In the genomic region with DNA sequence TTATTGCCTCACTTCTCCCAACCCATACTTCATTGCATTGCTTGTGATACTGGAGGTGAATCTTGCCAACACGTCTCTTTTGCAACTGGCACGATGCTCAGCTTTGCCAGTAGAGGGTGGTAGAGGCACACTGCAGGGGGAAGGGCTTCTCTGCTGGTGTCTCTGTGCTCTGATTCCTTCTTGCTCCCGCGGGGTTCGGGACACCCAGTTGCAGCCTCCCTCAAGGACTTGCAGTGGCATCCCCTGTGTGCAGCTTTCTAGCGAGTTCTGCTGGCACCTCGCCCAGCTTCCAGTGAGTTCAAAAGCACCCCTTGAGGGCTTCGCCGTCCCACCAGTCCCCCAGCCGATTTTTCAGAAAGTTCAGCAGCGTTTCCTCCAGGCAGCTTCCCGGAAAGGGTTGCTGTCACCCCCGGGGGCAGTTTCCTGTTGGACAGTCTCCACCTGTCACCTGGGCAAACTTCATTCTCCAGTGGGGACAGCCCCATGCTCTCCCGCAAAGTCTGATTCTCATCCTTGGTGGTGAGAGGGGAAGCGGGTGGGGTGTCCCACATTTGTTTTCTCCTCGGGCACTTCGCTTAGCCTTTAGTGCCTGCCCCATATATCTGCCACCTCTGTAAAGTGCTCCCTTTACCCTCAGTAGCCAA, we compare ENCODE assay signal across 8 cellular contexts. TPM values are rescaled to one million over a fixed set of nuclear protein-coding genes. Genes with fewer than 3 reads are reported as not detected.
DNase-seq lines count a peak whose midpoint lies in the region; ATAC-seq, FAIRE-seq and TF ChIP-seq lines count a peak whose summit lies in the region.

No MANE protein-coding gene starts in this region.

- DNase-seq in A549 (ENCODE audit: low read depth in 1 of 2, low spot score in 1 of 2), result peak; percentile 34 to 66
- DNase-seq in NCI-H226, result peak; percentile 58
- DNase-seq in activated CD4-positive, CD25-positive, alpha-beta regulatory T cell treated with anti-CD3 and anti-CD28 coated beads, Interleukin-2, amount 50 U/mL, for 16 hours (ENCODE audit: low read depth, low spot score), result peak; percentile 19
- DNase-seq in cerebellum (ENCODE audit: low spot score), result peak; percentile 13
- DNase-seq in stimulated activated CD4-positive, alpha-beta T cell treated with anti-CD3 and anti-CD28 coated beads, TNF-alpha, amount 100 ng/mL, for 24 hours (ENCODE audit: low read depth in 3 of 3), result peak; percentile 36 to 58 (median 45)

- CTCF ChIA-PET in A549 (lab: Yijun Ruan, JAX), result interaction anchor here (0.6 to 6.3 kb wide), 42 partner anchors 9 to 696 kb away, joined by 3 to 100 read pairs (median 4); no protein-coding TSS in a partner anchor

- H3K36me3 ChIP-seq in liver (ENCODE audit: control insufficient read depth in 4 of 4, insufficient read depth in 3 of 4, low read depth in 1 of 4, low read length in 3 of 4), result no peaks in the 10 kb centered on the region

- TF ChIP-seq CTCF in A549 (IDR thresholded peaks at IDR 0.05), result peak; percentile 67
- peak; percentile 94 for TF ChIP-seq CTCF in liver (IDR thresholded peaks at IDR 0.05; ENCODE audit: low read depth, low read length, missing input control)

- no peak overlapping the region for H3K9ac ChIP-seq in liver (ENCODE audit: low read depth in 1 of 2, low read length in 2 of 2)

- TF ChIP-seq RAD21 in A549 (conservative IDR thresholded peaks at IDR 0.05 in 1 of 2, IDR thresholded peaks at IDR 0.05 in 1 of 2) (peak; percentile 75 to 86), liver (IDR thresholded peaks at IDR 0.05) (peak; percentile 86 to 91)

- no peak for TF ChIP-seq EP300 in A549 (IDR thresholded peaks at IDR 0.05)

- H3K27ac ChIP-seq in A549, result peak overlapping the region in 1 of 2 experiments; percentile 56; a peak in 2 of 6 replicates
- H3K27ac ChIP-seq in liver (ENCODE audit: low read depth in 1 of 2, low read length in 2 of 2), result no peak overlapping the region

- H3K9me3 ChIP-seq in A549, result no peaks in the 10 kb centered on the region
- no peaks in the 10 kb centered on the region for H3K9me3 ChIP-seq in liver (ENCODE audit: control insufficient read depth in 4 of 4, low read length in 3 of 4)

- no peak for TF ChIP-seq POLR2A in A549 (IDR thresholded peaks at IDR 0.05; ENCODE audit: low read length)

- ATAC-seq in A549 (peak; percentile 82 to 90), GM18511 (IDR thresholded peaks at IDR 0.05; ENCODE audit: unreplicated experiment) (peak; percentile 92), HG03097 (IDR thresholded peaks at IDR 0.05; ENCODE audit: low FRiP score, unreplicated experiment) (peak; percentile 70)

- no peaks in the 10 kb centered on the region for H3K4me1 ChIP-seq in A549
- peaks cover 0 to 6% (median 0%) of the 10 kb centered on the region in 4 donors for H3K4me1 ChIP-seq in liver (ENCODE audit: control insufficient read depth in 4 of 4, insufficient read depth in 4 of 4, low read length in 3 of 4)

- WGBS in A549 (ENCODE audit: missing lambda C conversion rate), result 35% methylated on average over 13 of the region's 17 CpGs
- 19% methylated on average over 17 of the region's 17 CpGs for WGBS in liver

- H3K4me3 ChIP-seq in A549, result peak overlapping the region; percentile 36; the same call in 2 of the 3 replicates
- peak overlapping the region in 1 of 3 donors; percentile 24 for H3K4me3 ChIP-seq in liver (ENCODE audit: low read depth in 1 of 3, low read length in 3 of 3)

- H3K4me2 ChIP-seq in A549, result peak overlapping the region; percentile 86

- POLR2A ChIA-PET in A549 (lab: Yijun Ruan, JAX), result no interaction called here

- FAIRE-seq in A549 (lab: Jason Lieb, UNC), result no peak

- H3K27me3 ChIP-seq in liver (ENCODE audit: control insufficient read depth in 4 of 4, insufficient read depth in 4 of 4, low read length in 3 of 4), result peaks cover 0 to 3% (median 0%) of the 10 kb centered on the region in 4 donors

TF ChIP-seq in A549, 52 proteins besides CTCF, POLR2A, EP300 and RAD21:
- TF ChIP-seq BHLHE40 (IDR thresholded peaks at IDR 0.05; ENCODE audit: low read depth, low read length) (no peak), SMC3 (IDR thresholded peaks at IDR 0.05) (peak; percentile 57), NFE2L2 (conservative IDR thresholded peaks at IDR 0.05; ENCODE audit: low read length) (no peak), MAFK (IDR thresholded peaks at IDR 0.05; ENCODE audit: partially characterized antibody) (peak; percentile 6), CBX2 (IDR thresholded peaks at IDR 0.05; ENCODE audit: borderline replicate concordance, low read depth) (no peak), MAZ (IDR thresholded peaks at IDR 0.05; ENCODE audit: borderline replicate concordance, low read depth, low read length) (no peak), CHD4 (IDR thresholded peaks at IDR 0.05; ENCODE audit: borderline replicate concordance) (no peak), CHD2 (IDR thresholded peaks at IDR 0.05; ENCODE audit: low read length, partially characterized antibody) (no peak), HDAC2 (IDR thresholded peaks at IDR 0.05) (no peak), KDM1A (IDR thresholded peaks at IDR 0.05; ENCODE audit: low read depth) (no peak), NR3C1 (IDR thresholded peaks at IDR 0.05) (no peak), MYC (IDR thresholded peaks at IDR 0.05; ENCODE audit: borderline replicate concordance, low read length) (no peak)

TF ChIP-seq in liver, 16 proteins besides CTCF, POLR2A, EP300 and RAD21:
- TF ChIP-seq, protein P1, sequence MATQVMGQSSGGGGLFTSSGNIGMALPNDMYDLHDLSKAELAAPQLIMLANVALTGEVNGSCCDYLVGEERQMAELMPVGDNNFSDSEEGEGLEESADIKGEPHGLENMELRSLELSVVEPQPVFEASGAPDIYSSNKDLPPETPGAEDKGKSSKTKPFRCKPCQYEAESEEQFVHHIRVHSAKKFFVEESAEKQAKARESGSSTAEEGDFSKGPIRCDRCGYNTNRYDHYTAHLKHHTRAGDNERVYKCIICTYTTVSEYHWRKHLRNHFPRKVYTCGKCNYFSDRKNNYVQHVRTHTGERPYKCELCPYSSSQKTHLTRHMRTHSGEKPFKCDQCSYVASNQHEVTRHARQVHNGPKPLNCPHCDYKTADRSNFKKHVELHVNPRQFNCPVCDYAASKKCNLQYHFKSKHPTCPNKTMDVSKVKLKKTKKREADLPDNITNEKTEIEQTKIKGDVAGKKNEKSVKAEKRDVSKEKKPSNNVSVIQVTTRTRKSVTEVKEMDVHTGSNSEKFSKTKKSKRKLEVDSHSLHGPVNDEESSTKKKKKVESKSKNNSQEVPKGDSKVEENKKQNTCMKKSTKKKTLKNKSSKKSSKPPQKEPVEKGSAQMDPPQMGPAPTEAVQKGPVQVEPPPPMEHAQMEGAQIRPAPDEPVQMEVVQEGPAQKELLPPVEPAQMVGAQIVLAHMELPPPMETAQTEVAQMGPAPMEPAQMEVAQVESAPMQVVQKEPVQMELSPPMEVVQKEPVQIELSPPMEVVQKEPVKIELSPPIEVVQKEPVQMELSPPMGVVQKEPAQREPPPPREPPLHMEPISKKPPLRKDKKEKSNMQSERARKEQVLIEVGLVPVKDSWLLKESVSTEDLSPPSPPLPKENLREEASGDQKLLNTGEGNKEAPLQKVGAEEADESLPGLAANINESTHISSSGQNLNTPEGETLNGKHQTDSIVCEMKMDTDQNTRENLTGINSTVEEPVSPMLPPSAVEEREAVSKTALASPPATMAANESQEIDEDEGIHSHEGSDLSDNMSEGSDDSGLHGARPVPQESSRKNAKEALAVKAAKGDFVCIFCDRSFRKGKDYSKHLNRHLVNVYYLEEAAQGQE (IDR thresholded peaks at IDR 0.05), result no peak
- TF ChIP-seq FOXA1 (IDR thresholded peaks at IDR 0.05), result peak; percentile 12
TF ChIP-seq in liver: peak in this region for 1.

RNA-seq across cellular contexts. Expression of gene EN1, which starts 35.4 kb away (rescaled TPM):
- polyA plus RNA-seq in A549 (2011; rRNA removed), result 0.05 and 0.06 TPM in 2 replicates
- polyA plus RNA-seq in A549 (2012; cell fraction: cytosol; rRNA removed), result 0.13 and 0.19 TPM in 2 replicates
- polyA plus RNA-seq in A549 (2012; cell fraction: nucleus; rRNA removed), result 0.09 and 0.13 TPM in 2 replicates
- polyA plus RNA-seq in A549 (2017; fragmentation: RNase III; extraction: RNeasy Plus Mini Kit Qiagen cat#74134 plus additional on column Dnase treatment), result 0.62 to 0.92 TPM (median 0.90 TPM) in 3 replicates
- polyA minus RNA-seq in A549 (2011; rRNA and poly(A)+ RNA removed), result not detected in 2 replicates
- 5.4 TPM for total RNA-seq in cerebellum
- not detected for total RNA-seq in liver
- polyA plus RNA-seq in liver, result not detected

RNA-seq across cellular contexts. Expression of gene MARCO, which starts 59.2 kb away (rescaled TPM):
- polyA plus RNA-seq in A549 (2011; rRNA removed) (not detected in 2 replicates), A549 (2017; fragmentation: RNase III; extraction: RNeasy Plus Mini Kit Qiagen cat#74134 plus additional on column Dnase treatment) (0.05 to 0.07 TPM in 2 of 3 replicates, not detected in the other), liver (100 to 1,000 TPM in 1 of 2 donors, 10 to 100 TPM in 1; 21.8 to 113 TPM)
- not detected in 2 replicates for polyA plus RNA-seq in A549 (2012; cell fraction: cytosol; rRNA removed)
- not detected in 2 replicates for polyA plus RNA-seq in A549 (2012; cell fraction: nucleus; rRNA removed)
- polyA minus RNA-seq in A549 (2011; rRNA and poly(A)+ RNA removed), result not detected in 2 replicates
- total RNA-seq in cerebellum (0.36 TPM), liver (10 to 100 TPM; 40.4 to 82.9 TPM)

Comparison
In these comparisons a context has a peak if more than half of its experiments do, and no peak if none do; other contexts are left out.
1. RNA of gene MARCO, which starts 59.2 kb away (total RNA-seq): 40.4 to 82.9 TPM in liver; 0.36 TPM in cerebellum (single experiment); every median in the first group is over 10 times any median in the second.
2. Peak in every context shown above with its lines, with median percentiles within 50 percentile points of each other: ATAC-seq and DNase-seq.